Comparison of ENCODE assay signal across 17 cellular contexts in the genomic region with DNA sequence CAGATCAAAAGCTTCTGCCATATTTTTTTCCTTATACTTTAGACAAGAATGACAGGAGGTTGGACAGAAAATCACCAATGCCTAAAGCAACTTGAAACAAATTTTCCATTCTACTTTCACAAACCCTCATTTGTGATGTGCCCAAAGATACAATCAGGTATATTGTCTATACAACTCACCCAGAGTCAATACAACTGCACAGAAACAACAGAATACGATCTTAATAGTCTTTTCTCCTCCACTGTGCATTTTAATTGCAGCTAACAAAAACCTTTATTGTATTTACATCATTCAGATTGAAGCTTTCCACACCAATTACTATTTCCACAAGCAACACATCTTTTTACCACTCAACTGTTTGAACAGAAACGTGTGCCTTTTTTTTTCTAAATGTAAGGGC.
DNase-seq lines count a peak whose midpoint lies in the region; ATAC-seq, FAIRE-seq and TF ChIP-seq lines count a peak whose summit lies in the region.
"Had no signal": no experiment of that assay in that cellular context is flagged by ENCODE, and none has a peak within 500 bp of the region (broad histone marks: within the 10 kb centered on the region; RNA-seq: fewer than 3 reads in every experiment).

No MANE protein-coding gene starts in this region.

- H3K27me3 ChIP-seq in trophoblast cell (ENCODE audit: insufficient read depth, low read length): no peaks in the 10 kb centered on the region
- H3K27me3 ChIP-seq: BLaER1 had no signal

- no peak overlapping the region for H4K8ac ChIP-seq in trophoblast cell (ENCODE audit: low read depth, low read length)

- intact Hi-C loops in CD14-positive monocyte (cut with micrococcal nuclease): no loop called here

- H2BK5ac ChIP-seq in trophoblast cell (ENCODE audit: low read depth, low read length, poor library complexity): no peak overlapping the region

- H3K4me1 Mint-ChIP-seq in WTC11 (0 out of 2 replicates have a peak, but pooled peaks cover 4% of the 10 kb centered on the region), osteocyte (ENCODE audit: unreplicated experiment) (peaks cover 34% of the 10 kb centered on the region), CD14-positive monocyte (no peaks in the 10 kb centered on the region)

- H3K36me3 ChIP-seq in trophoblast cell (ENCODE audit: control insufficient read depth in 1 of 2, insufficient read depth in 2 of 2, low read length in 2 of 2): no peaks in the 10 kb centered on the region
- H3K36me3 ChIP-seq: BLaER1 had no signal

- H3K79me2 ChIP-seq in trophoblast cell (ENCODE audit: control insufficient read depth, insufficient read depth, low read length, poor library complexity): no peaks in the 10 kb centered on the region

- ATAC-seq in WTC11: no peak
- no peak for ATAC-seq in HG02678 (IDR thresholded peaks at IDR 0.05; ENCODE audit: unreplicated experiment)
- ATAC-seq: CD8-positive, alpha-beta T cell had no signal

- POLR2A ChIA-PET in WTC11 (lab: Charles Lee): no interaction called here

- no peak overlapping the region for H3K9ac ChIP-seq in trophoblast cell (ENCODE audit: low read length)
- H3K9ac ChIP-seq: BLaER1 had no signal

- H4K91ac ChIP-seq in trophoblast cell (ENCODE audit: low read depth, low read length): no peak overlapping the region

- no peaks in the 10 kb centered on the region for H3K9me3 ChIP-seq in trophoblast cell (ENCODE audit: insufficient read depth, low read depth, low read length)
- H3K9me3 ChIP-seq: BLaER1 had no signal

- H3K27me3 Mint-ChIP-seq in WTC11 (ENCODE audit: low read depth) (no peaks in the 10 kb centered on the region), osteocyte (ENCODE audit: unreplicated experiment) (no peaks in the 10 kb centered on the region), CD14-positive monocyte (ENCODE audit: low read depth in 3 of 3) (no peaks in the 10 kb centered on the region)

- no peak overlapping the region for H2BK120ac ChIP-seq in trophoblast cell (ENCODE audit: insufficient read depth, low read length, poor library complexity)

- H3K18ac ChIP-seq in trophoblast cell (ENCODE audit: low read length): no peak overlapping the region

- no peak overlapping the region for H3K23ac ChIP-seq in trophoblast cell (ENCODE audit: low read length)

- CTCF ChIA-PET in WTC11 (lab: Charles Lee): interaction anchor here (2.1 kb wide), 1 partner anchor 109 kb away, joined by 6 read pairs; no protein-coding TSS in a partner anchor

- WGBS in trophoblast cell (ENCODE audit: extremely low coverage, insufficient coverage, insufficient read length): no CpG with 5 or more reads among the region's 2 CpGs

- peak overlapping the region; percentile 20; the same call in 1 of the 2 replicates for H3K27ac Mint-ChIP-seq in WTC11
- peak overlapping the region; percentile 13 for H3K27ac Mint-ChIP-seq in osteocyte (ENCODE audit: unreplicated experiment)
- H3K27ac Mint-ChIP-seq in CD14-positive monocyte: no peak overlapping the region
- H3K27ac Mint-ChIP-seq: CD8-positive, alpha-beta T cell had no signal

- H2BK12ac ChIP-seq in trophoblast cell (ENCODE audit: low read length): no peak overlapping the region

- H3K4me3 ChIP-seq in trophoblast cell (ENCODE audit: low read depth, low read length): no peak overlapping the region
- H3K4me3 ChIP-seq: BLaER1 had no signal

- no peak overlapping the region for H2AK5ac ChIP-seq in trophoblast cell (ENCODE audit: low read length)

- H3K4me3 Mint-ChIP-seq in WTC11 (no peak overlapping the region), osteocyte (ENCODE audit: unreplicated experiment) (no peak overlapping the region), CD14-positive monocyte (no peak overlapping the region)
- H3K4me3 Mint-ChIP-seq: CD8-positive, alpha-beta T cell; H9 had no signal

- FAIRE-seq in D721Med (lab: Jason Lieb, UNC): peak; percentile 68
- FAIRE-seq: G401.6, GM12891, H1 had no signal

- no peak overlapping the region for H3K27ac ChIP-seq in trophoblast cell (ENCODE audit: low read depth, low read length)
- H3K27ac ChIP-seq: BLaER1, HL-60 had no signal

- H3K4me2 ChIP-seq in trophoblast cell (ENCODE audit: low read length): no peak overlapping the region
- H3K4me2 ChIP-seq: BLaER1 had no signal

- H3K14ac ChIP-seq in trophoblast cell (ENCODE audit: low read length): no peak overlapping the region

- H3K9me3 Mint-ChIP-seq in WTC11: peaks cover 7% of the 10 kb centered on the region
- H3K9me3 Mint-ChIP-seq in osteocyte (ENCODE audit: unreplicated experiment): no peaks in the 10 kb centered on the region
- peaks cover 0 to 3% (median 0%) of the 10 kb centered on the region in 7 donors for H3K9me3 Mint-ChIP-seq in CD14-positive monocyte
- H3K9me3 Mint-ChIP-seq: CD8-positive, alpha-beta T cell; H9 had no signal

- H2AFZ ChIP-seq in trophoblast cell (ENCODE audit: insufficient read depth, low read length, poor library complexity): no peak overlapping the region

- peak; percentile 2 for DNase-seq in NCI-H748 (lab: John Stamatoyannopoulos, UW; ENCODE audit: unreplicated experiment)
- no peak for DNase-seq in NCI-H748 treated with DMSO at 0.1 percent for 48 hours (lab: John Stamatoyannopoulos, UW)
- DNase-seq in D721Med (ENCODE audit: insufficient read length, low spot score): no peak
- no peak for DNase-seq in WTC11 (ENCODE audit: low spot score)
- no peak for DNase-seq in osteocyte (ENCODE audit: extremely low spot score, unreplicated experiment)
- DNase-seq in trophoblast cell: no peak
- no peak for DNase-seq in CD14-positive monocyte (ENCODE audit: low spot score)
- DNase-seq: 8988T; CD8-positive, alpha-beta T cell; H9; IMR-90 had no signal

- TF ChIP-seq CTCF in D721Med (IDR thresholded peaks at IDR 0.05; ENCODE audit: insufficient read depth, missing control alignments) (no peak), WTC11 (IDR thresholded peaks at IDR 0.05) (no peak), osteocyte (IDR thresholded peaks at IDR 0.05) (no peak), CD14-positive monocyte (IDR thresholded peaks at IDR 0.05) (no peak)

- H3K36me3 Mint-ChIP-seq in WTC11 (peaks cover 8% of the 10 kb centered on the region), osteocyte (ENCODE audit: unreplicated experiment) (peaks cover 36% of the 10 kb centered on the region), CD14-positive monocyte (no peaks in the 10 kb centered on the region)
- H3K36me3 Mint-ChIP-seq: CD8-positive, alpha-beta T cell had no signal

- no peaks in the 10 kb centered on the region for H3K79me1 ChIP-seq in trophoblast cell (ENCODE audit: low read length)

- H4K12ac ChIP-seq in trophoblast cell (ENCODE audit: low read depth, low read length): no peak overlapping the region

- no peaks in the 10 kb centered on the region for H3K4me1 ChIP-seq in trophoblast cell (ENCODE audit: control insufficient read depth in 1 of 2, insufficient read depth in 2 of 2, low read length in 2 of 2)
- H3K4me1 ChIP-seq: BLaER1 had no signal

- H3K4ac ChIP-seq in trophoblast cell (ENCODE audit: low read depth, low read length): no peak overlapping the region

TF ChIP-seq in WTC11, 78 proteins besides CTCF, POLR2A, EP300 and RAD21:
- TF ChIP-seq EMX1 (CRISPR knock-in tag; IDR thresholded peaks at IDR 0.05) (no peak), ZNF317 (CRISPR knock-in tag; IDR thresholded peaks at IDR 0.05; ENCODE audit: borderline replicate concordance, low read depth) (no peak), GTF2I (CRISPR knock-in tag; conservative IDR thresholded peaks at IDR 0.05) (no peak), SP1 (CRISPR knock-in tag; conservative IDR thresholded peaks at IDR 0.05) (no peak)
- TF ChIP-seq, protein P1, sequence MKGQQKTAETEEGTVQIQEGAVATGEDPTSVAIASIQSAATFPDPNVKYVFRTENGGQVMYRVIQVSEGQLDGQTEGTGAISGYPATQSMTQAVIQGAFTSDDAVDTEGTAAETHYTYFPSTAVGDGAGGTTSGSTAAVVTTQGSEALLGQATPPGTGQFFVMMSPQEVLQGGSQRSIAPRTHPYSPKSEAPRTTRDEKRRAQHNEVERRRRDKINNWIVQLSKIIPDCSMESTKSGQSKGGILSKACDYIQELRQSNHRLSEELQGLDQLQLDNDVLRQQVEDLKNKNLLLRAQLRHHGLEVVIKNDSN (CRISPR knock-in tag; IDR thresholded peaks at IDR 0.05): no peak
- TF ChIP-seq, protein P2, sequence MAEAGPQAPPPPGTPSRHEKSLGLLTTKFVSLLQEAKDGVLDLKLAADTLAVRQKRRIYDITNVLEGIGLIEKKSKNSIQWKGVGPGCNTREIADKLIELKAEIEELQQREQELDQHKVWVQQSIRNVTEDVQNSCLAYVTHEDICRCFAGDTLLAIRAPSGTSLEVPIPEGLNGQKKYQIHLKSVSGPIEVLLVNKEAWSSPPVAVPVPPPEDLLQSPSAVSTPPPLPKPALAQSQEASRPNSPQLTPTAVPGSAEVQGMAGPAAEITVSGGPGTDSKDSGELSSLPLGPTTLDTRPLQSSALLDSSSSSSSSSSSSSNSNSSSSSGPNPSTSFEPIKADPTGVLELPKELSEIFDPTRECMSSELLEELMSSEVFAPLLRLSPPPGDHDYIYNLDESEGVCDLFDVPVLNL (CRISPR knock-in tag; IDR thresholded peaks at IDR 0.05; ENCODE audit: borderline replicate concordance, low read depth): no peak
- TF ChIP-seq, protein P3, sequence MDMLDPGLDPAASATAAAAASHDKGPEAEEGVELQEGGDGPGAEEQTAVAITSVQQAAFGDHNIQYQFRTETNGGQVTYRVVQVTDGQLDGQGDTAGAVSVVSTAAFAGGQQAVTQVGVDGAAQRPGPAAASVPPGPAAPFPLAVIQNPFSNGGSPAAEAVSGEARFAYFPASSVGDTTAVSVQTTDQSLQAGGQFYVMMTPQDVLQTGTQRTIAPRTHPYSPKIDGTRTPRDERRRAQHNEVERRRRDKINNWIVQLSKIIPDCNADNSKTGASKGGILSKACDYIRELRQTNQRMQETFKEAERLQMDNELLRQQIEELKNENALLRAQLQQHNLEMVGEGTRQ (CRISPR knock-in tag; IDR thresholded peaks at IDR 0.05): no peak

Comparison
In these comparisons a context has a peak if more than half of its experiments do, and no peak if none do; other contexts are left out.
1. H3K27ac Mint-ChIP-seq: peak in WTC11 (single experiment) and osteocyte (single experiment); none in CD14-positive monocyte (0 of 7).